In the genomic region with DNA sequence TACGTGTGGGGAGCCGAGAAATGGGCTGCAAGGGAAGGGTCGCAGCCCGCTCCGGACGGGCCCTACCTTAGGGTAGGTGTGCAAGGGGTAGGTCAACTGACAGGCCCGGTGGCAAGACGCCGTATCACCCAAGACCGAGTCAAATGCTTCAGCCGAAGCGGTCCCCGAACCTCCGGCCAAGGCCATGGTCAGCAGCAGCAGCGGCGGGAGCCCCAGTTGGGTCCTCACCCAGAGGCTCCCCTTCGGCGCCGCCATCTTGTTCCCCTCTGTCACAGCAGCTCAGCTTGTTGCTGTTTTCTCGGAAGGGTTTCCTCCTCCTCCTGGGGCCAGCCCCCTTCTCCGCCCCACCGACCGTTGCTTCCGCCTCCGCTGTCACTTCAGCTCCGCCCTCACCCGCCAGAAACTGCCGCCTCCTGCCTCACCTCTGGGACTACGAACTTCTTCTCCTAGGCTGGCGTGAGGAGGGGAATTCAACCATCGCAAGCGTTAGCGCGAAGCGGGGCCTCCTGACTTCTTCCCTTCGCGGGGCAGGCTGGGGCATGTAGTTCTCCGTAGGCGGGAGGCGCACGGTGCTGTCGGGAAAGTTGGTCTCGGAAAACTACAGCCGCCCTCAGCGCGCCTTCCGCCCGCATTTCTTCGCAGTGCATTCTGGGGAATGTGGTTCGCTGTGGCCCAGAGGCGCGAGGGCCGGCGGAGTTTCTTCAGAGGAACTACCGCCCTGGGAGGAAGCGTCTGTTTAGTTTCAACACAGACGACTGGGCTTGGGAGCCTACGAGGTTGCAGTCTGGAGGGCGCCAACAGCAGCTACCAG, we compare ENCODE assay signal across 1 cellular context.
TF ChIP-seq lines count a peak whose summit lies in the region.

TSS of gene TCEANC2 (plus strand) at position 675 of the 811 bp plus-strand sequence. CDS start 815 bp downstream, outside the sequence.
A gene with protein sequence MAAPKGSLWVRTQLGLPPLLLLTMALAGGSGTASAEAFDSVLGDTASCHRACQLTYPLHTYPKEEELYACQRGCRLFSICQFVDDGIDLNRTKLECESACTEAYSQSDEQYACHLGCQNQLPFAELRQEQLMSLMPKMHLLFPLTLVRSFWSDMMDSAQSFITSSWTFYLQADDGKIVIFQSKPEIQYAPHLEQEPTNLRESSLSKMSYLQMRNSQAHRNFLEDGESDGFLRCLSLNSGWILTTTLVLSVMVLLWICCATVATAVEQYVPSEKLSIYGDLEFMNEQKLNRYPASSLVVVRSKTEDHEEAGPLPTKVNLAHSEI (minus strand): TSS at position 271 of the 811 bp plus-strand sequence. CDS start 16 bp downstream, at position 255.

TF ChIP-seq in K562, 482 proteins besides CTCF, POLR2A, EP300 and RAD21 (continued from another document):
- TF ChIP-seq, protein P1, sequence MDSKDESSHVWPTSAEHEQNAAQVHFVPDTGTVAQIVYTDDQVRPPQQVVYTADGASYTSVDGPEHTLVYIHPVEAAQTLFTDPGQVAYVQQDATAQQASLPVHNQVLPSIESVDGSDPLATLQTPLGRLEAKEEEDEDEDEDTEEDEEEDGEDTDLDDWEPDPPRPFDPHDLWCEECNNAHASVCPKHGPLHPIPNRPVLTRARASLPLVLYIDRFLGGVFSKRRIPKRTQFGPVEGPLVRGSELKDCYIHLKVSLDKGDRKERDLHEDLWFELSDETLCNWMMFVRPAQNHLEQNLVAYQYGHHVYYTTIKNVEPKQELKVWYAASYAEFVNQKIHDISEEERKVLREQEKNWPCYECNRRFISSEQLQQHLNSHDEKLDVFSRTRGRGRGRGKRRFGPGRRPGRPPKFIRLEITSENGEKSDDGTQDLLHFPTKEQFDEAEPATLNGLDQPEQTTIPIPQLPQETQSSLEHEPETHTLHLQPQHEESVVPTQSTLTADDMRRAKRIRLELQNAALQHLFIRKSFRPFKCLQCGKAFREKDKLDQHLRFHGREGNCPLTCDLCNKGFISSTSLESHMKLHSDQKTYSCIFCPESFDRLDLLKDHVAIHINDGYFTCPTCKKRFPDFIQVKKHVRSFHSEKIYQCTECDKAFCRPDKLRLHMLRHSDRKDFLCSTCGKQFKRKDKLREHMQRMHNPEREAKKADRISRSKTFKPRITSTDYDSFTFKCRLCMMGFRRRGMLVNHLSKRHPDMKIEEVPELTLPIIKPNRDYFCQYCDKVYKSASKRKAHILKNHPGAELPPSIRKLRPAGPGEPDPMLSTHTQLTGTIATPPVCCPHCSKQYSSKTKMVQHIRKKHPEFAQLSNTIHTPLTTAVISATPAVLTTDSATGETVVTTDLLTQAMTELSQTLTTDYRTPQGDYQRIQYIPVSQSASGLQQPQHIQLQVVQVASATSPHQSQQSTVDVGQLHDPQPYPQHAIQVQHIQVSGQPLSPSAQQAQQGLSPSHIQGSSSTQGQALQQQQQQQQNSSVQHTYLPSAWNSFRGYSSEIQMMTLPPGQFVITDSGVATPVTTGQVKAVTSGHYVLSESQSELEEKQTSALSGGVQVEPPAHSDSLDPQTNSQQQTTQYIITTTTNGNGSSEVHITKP (IDR thresholded peaks at IDR 0.05; ENCODE audit: partially characterized antibody): peak; percentile 85
- TF ChIP-seq POLR2AphosphoS5 (IDR thresholded peaks at IDR 0.05; ENCODE audit: control insufficient read depth, insufficient read depth, low read depth, low read length): peak; percentile 57; the same call in 1 of the 2 replicates
- peak; percentile 68 for TF ChIP-seq HMGN3 (IDR thresholded peaks at IDR 0.05; ENCODE audit: borderline replicate concordance, extremely low read depth, insufficient read length, low read depth, low read length)
- TF ChIP-seq SAP30 (IDR thresholded peaks at IDR 0.05; ENCODE audit: borderline replicate concordance, insufficient read depth, low read depth, low read length, poor library complexity, severe bottlenecking): peak; percentile 88
- no peak for TF ChIP-seq KLF1 (tag; IDR thresholded peaks at IDR 0.05)
- peak; percentile 100 for TF ChIP-seq HCFC1 (IDR thresholded peaks at IDR 0.05; ENCODE audit: low read depth, low read length)
- TF ChIP-seq CREB5 (CRISPR knock-in tag; IDR thresholded peaks at IDR 0.05): no peak
- TF ChIP-seq GTF2F1 (IDR thresholded peaks at IDR 0.05; ENCODE audit: low read depth, low read length): peak; percentile 75; the same call in 1 of the 2 replicates
- no peak for TF ChIP-seq ZNF324 (CRISPR knock-in tag; IDR thresholded peaks at IDR 0.05)
- TF ChIP-seq TAF9B (IDR thresholded peaks at IDR 0.05; ENCODE audit: partially characterized antibody): peak; percentile 83
- peak; percentile 69 for TF ChIP-seq CHD1 (IDR thresholded peaks at IDR 0.05; ENCODE audit: low read length)
TF ChIP-seq in K562: peak in this region for 155.
